Comparison of ENCODE assay signal across 14 cellular contexts in the genomic region with DNA sequence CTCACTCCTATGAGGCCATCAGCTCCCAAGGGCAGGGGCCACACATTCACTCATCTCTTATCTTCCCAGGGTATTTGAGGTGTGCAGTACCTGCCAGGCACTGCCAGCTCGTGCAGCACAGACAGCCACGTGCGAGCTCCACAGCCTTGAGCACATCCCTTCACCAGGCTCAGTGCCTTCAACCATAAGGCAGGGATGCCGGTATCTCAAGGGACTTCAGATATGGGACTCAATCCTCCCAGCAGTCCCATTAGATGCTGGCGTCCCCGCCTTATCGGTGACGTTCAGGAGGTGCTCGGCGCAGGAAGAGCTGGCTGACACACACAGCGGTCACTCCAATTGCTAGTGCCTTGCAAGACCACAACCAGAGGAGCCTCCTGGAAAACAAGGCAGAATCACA. TPM values are rescaled to one million over a fixed set of nuclear protein-coding genes. Genes with fewer than 3 reads are reported as not detected.
DNase-seq lines count a peak whose midpoint lies in the region; ATAC-seq and TF ChIP-seq lines count a peak whose summit lies in the region.
"Had no signal": no experiment of that assay in that cellular context is flagged by ENCODE, and none has a peak within 500 bp of the region (broad histone marks: within the 10 kb centered on the region; RNA-seq: fewer than 3 reads in every experiment).

No MANE protein-coding gene starts in this region.

- H3K27me3 ChIP-seq in foreskin keratinocyte, result no peaks in the 10 kb centered on the region
- H3K27me3 ChIP-seq: heart left ventricle had no signal

- H3K27me3 Mint-ChIP-seq in activated naive CD4-positive, alpha-beta T cell treated with anti-CD3 and anti-CD28 coated beads for 36 hours (ENCODE audit: low read depth), result no peaks in the 10 kb centered on the region
- H3K27me3 Mint-ChIP-seq in activated CD8-positive, alpha-beta T cell treated with anti-CD3 and anti-CD28 coated beads for 36 hours, result no peaks in the 10 kb centered on the region
- H3K27me3 Mint-ChIP-seq in stimulated activated naive B cell treated with anti-CD40 and anti-IgM and Interleukin-4, amounts not matched to agents 10 μg/mL and 1 μg/mL and 100 μg/mL, for 72 hours, result no peaks in the 10 kb centered on the region

- no peaks in the 10 kb centered on the region for H3K9me3 Mint-ChIP-seq in activated naive CD4-positive, alpha-beta T cell treated with anti-CD3 and anti-CD28 coated beads for 36 hours
- no peaks in the 10 kb centered on the region for H3K9me3 Mint-ChIP-seq in activated CD8-positive, alpha-beta T cell treated with anti-CD3 and anti-CD28 coated beads for 36 hours
- no peaks in the 10 kb centered on the region for H3K9me3 Mint-ChIP-seq in stimulated activated naive B cell treated with anti-CD40 and anti-IgM and Interleukin-4, amounts not matched to agents 10 μg/mL and 1 μg/mL and 100 μg/mL, for 72 hours

- intact Hi-C loops in activated naive CD4-positive, alpha-beta T cell treated with anti-CD3 and anti-CD28 coated beads for 36 hours (cut with micrococcal nuclease), result no loop called here
- intact Hi-C loops in activated CD8-positive, alpha-beta T cell treated with anti-CD3 and anti-CD28 coated beads for 36 hours (cut with micrococcal nuclease), result no loop called here

- H3K4me1 ChIP-seq in foreskin keratinocyte, result peaks cover 14% of the 10 kb centered on the region

- DNase-seq in activated naive CD4-positive, alpha-beta T cell treated with anti-CD3 and anti-CD28 coated beads for 36 hours, result no peak
- no peak for DNase-seq in activated naive CD4-positive, alpha-beta T cell (lab: John Stamatoyannopoulos, UW)
- DNase-seq in activated CD8-positive, alpha-beta T cell treated with anti-CD3 and anti-CD28 coated beads for 36 hours, result no peak
- DNase-seq in foreskin keratinocyte (no peak), NCI-H446 treated with DMSO at 0.1 percent for 48 hours (lab: John Stamatoyannopoulos, UW) (no peak), erythroblast (lab: John Stamatoyannopoulos, UW) (no peak), G401 (ENCODE audit: low spot score) (no peak)
- no peak for DNase-seq in stimulated activated naive B cell treated with anti-CD40 and anti-IgM and Interleukin-4, amounts not matched to agents 10 μg/mL and 1 μg/mL and 100 μg/mL, for 72 hours
- DNase-seq: aorta; effector CD8-positive, alpha-beta T cell; heart left ventricle; Karpas-422; NCI-H187 treated with DMSO at 0.1 percent for 48 hours; stimulated activated CD8-positive, alpha-beta memory T cell treated with anti-CD3 and anti-CD28 coated beads, Interleukin-4, amount 100 ng/mL, for 48 hours had no signal

- H3K4me1 Mint-ChIP-seq in activated naive CD4-positive, alpha-beta T cell treated with anti-CD3 and anti-CD28 coated beads for 36 hours (ENCODE audit: low read depth), result peaks cover 48% of the 10 kb centered on the region
- H3K4me1 Mint-ChIP-seq in activated CD8-positive, alpha-beta T cell treated with anti-CD3 and anti-CD28 coated beads for 36 hours (ENCODE audit: low read depth), result peaks cover 51% of the 10 kb centered on the region
- peaks cover 25 to 44% of the 10 kb centered on the region in 2 donors for H3K4me1 Mint-ChIP-seq in stimulated activated naive B cell treated with anti-CD40 and anti-IgM and Interleukin-4, amounts not matched to agents 10 μg/mL and 1 μg/mL and 100 μg/mL, for 72 hours

- peak overlapping the region; percentile 41 for H3K27ac ChIP-seq in foreskin keratinocyte

- no peak for ATAC-seq in activated CD8-positive, alpha-beta T cell treated with anti-CD3 and anti-CD28 coated beads for 36 hours
- no peak for ATAC-seq in foreskin keratinocyte
- no peak for ATAC-seq in stimulated activated naive B cell treated with anti-CD40 and anti-IgM and Interleukin-4, amounts not matched to agents 10 μg/mL and 1 μg/mL and 100 μg/mL, for 72 hours (replicated peaks)

- no peak for TF ChIP-seq POLR2A in erythroblast (IDR thresholded peaks at IDR 0.05; ENCODE audit: low read length)

- CTCF ChIA-PET in activated naive CD4-positive, alpha-beta T cell treated with anti-CD3 and anti-CD28 coated beads for 36 hours (lab: Charles Lee), result interaction anchor here (0.7 to 2.5 kb wide), 6 partner anchors 9 to 333 kb away, joined by 3 to 11 read pairs (median 4); no protein-coding TSS in a partner anchor
- CTCF ChIA-PET in activated CD8-positive, alpha-beta T cell treated with anti-CD3 and anti-CD28 coated beads for 36 hours (lab: Charles Lee), result interaction anchor here (1.2 to 1.5 kb wide), 2 partner anchors 9 to 201 kb away, joined by 4 to 7 read pairs; no protein-coding TSS in a partner anchor

- peaks cover 68% of the 10 kb centered on the region for H3K36me3 Mint-ChIP-seq in activated naive CD4-positive, alpha-beta T cell treated with anti-CD3 and anti-CD28 coated beads for 36 hours (ENCODE audit: low read depth)
- peaks cover 82% of the 10 kb centered on the region for H3K36me3 Mint-ChIP-seq in activated CD8-positive, alpha-beta T cell treated with anti-CD3 and anti-CD28 coated beads for 36 hours (ENCODE audit: low read depth)
- peaks cover 63 to 72% of the 10 kb centered on the region in 2 donors for H3K36me3 Mint-ChIP-seq in stimulated activated naive B cell treated with anti-CD40 and anti-IgM and Interleukin-4, amounts not matched to agents 10 μg/mL and 1 μg/mL and 100 μg/mL, for 72 hours

- H3K27ac Mint-ChIP-seq in activated naive CD4-positive, alpha-beta T cell treated with anti-CD3 and anti-CD28 coated beads for 36 hours, result peak overlapping the region; percentile 75
- peak overlapping the region; percentile 81 for H3K27ac Mint-ChIP-seq in activated CD8-positive, alpha-beta T cell treated with anti-CD3 and anti-CD28 coated beads for 36 hours
- peak overlapping the region; percentile 89 for H3K27ac Mint-ChIP-seq in stimulated activated naive B cell treated with anti-CD40 and anti-IgM and Interleukin-4, amounts not matched to agents 10 μg/mL and 1 μg/mL and 100 μg/mL, for 72 hours

- TF ChIP-seq CTCF in activated CD8-positive, alpha-beta T cell treated with anti-CD3 and anti-CD28 coated beads for 36 hours (IDR thresholded peaks at IDR 0.05), result no peak
- TF ChIP-seq CTCF in foreskin keratinocyte (conservative IDR thresholded peaks at IDR 0.05), result no peak

- in situ Hi-C loops in G401 (cut with HindIII; ENCODE audit: low sequenced_read_pairs), result loop anchor here (25.0 kb wide), 1 partner anchor 190 kb away; no protein-coding TSS in a partner anchor

- no peak overlapping the region for H3K4me3 Mint-ChIP-seq in activated naive CD4-positive, alpha-beta T cell treated with anti-CD3 and anti-CD28 coated beads for 36 hours
- H3K4me3 Mint-ChIP-seq in activated CD8-positive, alpha-beta T cell treated with anti-CD3 and anti-CD28 coated beads for 36 hours, result no peak overlapping the region
- H3K4me3 Mint-ChIP-seq in stimulated activated naive B cell treated with anti-CD40 and anti-IgM and Interleukin-4, amounts not matched to agents 10 μg/mL and 1 μg/mL and 100 μg/mL, for 72 hours, result peak overlapping the region; percentile 20 to 41

- POLR2A ChIA-PET in activated CD8-positive, alpha-beta T cell treated with anti-CD3 and anti-CD28 coated beads for 36 hours (lab: Charles Lee), result interaction anchor here (0.9 to 1.5 kb wide), 9 partner anchors 8 to 202 kb away, joined by 3 to 5 read pairs (median 4); no protein-coding TSS in a partner anchor

RNA-seq across cellular contexts. Expression of gene EZR, which starts 47.0 kb away (rescaled TPM):
- 100 to 1,000 TPM; 229 to 230 TPM for total RNA-seq in activated naive CD4-positive, alpha-beta T cell treated with anti-CD3 and anti-CD28 coated beads for 36 hours
- 100 to 1,000 TPM; 199 to 206 TPM for total RNA-seq in activated CD8-positive, alpha-beta T cell treated with anti-CD3 and anti-CD28 coated beads for 36 hours
- 169 and 218 TPM in 2 replicates for total RNA-seq in foreskin keratinocyte
- polyA plus RNA-seq in foreskin keratinocyte, result 100 and 126 TPM in 2 replicates
- 206 and 261 TPM in 2 replicates for total RNA-seq in G401 (2014; rRNA removed; shearing (Covaris generic))

Comparison
In these comparisons a context has a peak if more than half of its experiments do, and no peak if none do; other contexts are left out.
1. H3K4me3 Mint-ChIP-seq: peak in stimulated activated naive B cell treated with anti-CD40 and anti-IgM and Interleukin-4, amounts not matched to agents 10 μg/mL and 1 μg/mL and 100 μg/mL, for 72 hours (2 of 2); none in activated naive CD4-positive, alpha-beta T cell treated with anti-CD3 and anti-CD28 coated beads for 36 hours (single experiment) and activated CD8-positive, alpha-beta T cell treated with anti-CD3 and anti-CD28 coated beads for 36 hours (single experiment).
2. Peak in every context shown above with its lines, with median percentiles within 50 percentile points of each other: H3K27ac Mint-ChIP-seq.